In genomic region chr1:16293568-16293967, GRCh38 we compare ENCODE assay signal across 1 cellular context.
TF ChIP-seq lines count a peak whose summit lies in the region.

No MANE protein-coding gene starts in this region.

TF ChIP-seq in endothelial cell of umbilical vein, 7 proteins besides CTCF, POLR2A, EP300 and RAD21:
- TF ChIP-seq MYC (IDR thresholded peaks at IDR 0.05; ENCODE audit: low read depth, low read length) (no peak), EZH2 (IDR thresholded peaks at IDR 0.05; ENCODE audit: borderline replicate concordance, low read depth, low read length, severe bottlenecking) (no peak), FOS (IDR thresholded peaks at IDR 0.05; ENCODE audit: borderline replicate concordance, insufficient read depth, low read length) (no peak), POLR2AphosphoS5 (IDR thresholded peaks at IDR 0.05; ENCODE audit: insufficient read depth, low read depth, low read length) (no peak), JUN (IDR thresholded peaks at IDR 0.05; ENCODE audit: borderline replicate concordance, insufficient read depth, insufficient read length, low read depth) (no peak), MAX (IDR thresholded peaks at IDR 0.05; ENCODE audit: insufficient read depth, insufficient read length) (no peak), GATA2 (IDR thresholded peaks at IDR 0.05; ENCODE audit: insufficient read depth, insufficient read length, low read depth, low read length) (no peak)
